In genomic region chr1:6490181-6491075, GRCh38 we compare ENCODE assay signal across 8 cellular contexts. TPM values are rescaled to one million over a fixed set of nuclear protein-coding genes. Genes with fewer than 3 reads are reported as not detected.
DNase-seq lines count a peak whose midpoint lies in the region; ATAC-seq and TF ChIP-seq lines count a peak whose summit lies in the region.

No MANE protein-coding gene starts in this region.

- peak; percentile 51 for ATAC-seq in lung (ENCODE audit: insufficient read depth, low FRiP score)

- DNase-seq in LoVo (ENCODE audit: low spot score), result peak; percentile 75
- DNase-seq in activated CD4-positive, alpha-beta T cell treated with anti-CD3 and anti-CD28 coated beads for 24 hours (ENCODE audit: low read depth in 2 of 2), result peak; percentile 38 to 56
- DNase-seq in lung (ENCODE audit: low spot score), result peak; percentile 56
- DNase-seq in stimulated activated CD8-positive, alpha-beta memory T cell treated with anti-CD3 and anti-CD28 coated beads, Interleukin-15, amount 100 ng/mL, for 48 hours (ENCODE audit: low read depth in 2 of 2), result peak; percentile 56
- DNase-seq in globus pallidus (ENCODE audit: low spot score), result no peak

- WGBS in lung, 2 donors, result 1 to 2% methylated on average over 60 to 70 of the region's 70 CpGs

- TF ChIP-seq CTCF in lung (IDR thresholded peaks at IDR 0.05; ENCODE audit: control extremely low read depth, extremely low read depth), result no peak

- H3K4me2 ChIP-seq in BLaER1 treated with 17β-estradiol and CSF1 and Interleukin-3, amounts not matched to agents 10 nM and 100 nM, result peak overlapping the region; percentile 93 to 100 (median 98)

- H3K27ac ChIP-seq in BLaER1 treated with 17β-estradiol and CSF1 and Interleukin-3, amounts not matched to agents 10 nM and 100 nM, result peak overlapping the region in 7 of 11 experiments; percentile 29 to 69 (median 61); a peak in 11 of 22 replicates
- no peak overlapping the region for H3K27ac ChIP-seq in duodenal mucosa (ENCODE audit: low read depth, low read length)
- H3K27ac ChIP-seq in lung (ENCODE audit: low read depth in 1 of 2, low read length in 1 of 2), result peak overlapping the region; percentile 33 to 74

- peak overlapping the region; percentile 49 to 72 (median 62) for H3K4me3 ChIP-seq in BLaER1 treated with 17β-estradiol and CSF1 and Interleukin-3, amounts not matched to agents 10 nM and 100 nM
- H3K4me3 ChIP-seq in duodenal mucosa (ENCODE audit: low read depth in 1 of 2, low read length in 2 of 2) (peak overlapping the region; percentile 80 to 82), lung (peak overlapping the region; percentile 33)

- TF ChIP-seq POLR2A in GM19099 (IDR thresholded peaks at IDR 0.05; ENCODE audit: extremely low read depth, insufficient read length, low read depth), result peak; percentile 38

- H3K27me3 ChIP-seq in BLaER1 treated with 17β-estradiol and CSF1 and Interleukin-3, amounts not matched to agents 10 nM and 100 nM, result peaks cover 17 to 70% (median 30%) of the 10 kb centered on the region in 11 experiments
- H3K27me3 ChIP-seq in duodenal mucosa (ENCODE audit: control insufficient read depth in 1 of 2, insufficient read depth in 2 of 2, low read length in 2 of 2), result peaks cover 4 to 10% of the 10 kb centered on the region in 2 donors
- no peaks in the 10 kb centered on the region for H3K27me3 ChIP-seq in lung (ENCODE audit: control insufficient read depth, insufficient read depth)

- H3K9ac ChIP-seq in BLaER1 treated with 17β-estradiol and CSF1 and Interleukin-3, amounts not matched to agents 10 nM and 100 nM, result peak overlapping the region in 10 of 11 experiments; percentile 32 to 78 (median 62); a peak in 19 of 22 replicates
- H3K9ac ChIP-seq in duodenal mucosa (ENCODE audit: low read depth in 1 of 2, low read length in 2 of 2), result peak overlapping the region; percentile 60 to 69

- H4K20me1 ChIP-seq in BLaER1 treated with 17β-estradiol and CSF1 and Interleukin-3, amounts not matched to agents 10 nM and 100 nM, result peaks cover 0 to 66% (median 12%) of the 10 kb centered on the region in 11 experiments; a peak in 13 of 22 replicates

- no peaks in the 10 kb centered on the region for H3K36me3 ChIP-seq in BLaER1 treated with 17β-estradiol and CSF1 and Interleukin-3, amounts not matched to agents 10 nM and 100 nM
- H3K36me3 ChIP-seq in duodenal mucosa (ENCODE audit: control insufficient read depth in 1 of 2, insufficient read depth in 2 of 2, low read length in 2 of 2), result no peaks in the 10 kb centered on the region
- no peaks in the 10 kb centered on the region for H3K36me3 ChIP-seq in lung (ENCODE audit: control insufficient read depth in 2 of 2, insufficient read depth in 2 of 2, low read length in 2 of 2)

- H3K9me3 ChIP-seq in BLaER1 treated with 17β-estradiol and CSF1 and Interleukin-3, amounts not matched to agents 10 nM and 100 nM (replicated peaks in 1 of 11), result no peaks in the 10 kb centered on the region
- H3K9me3 ChIP-seq in duodenal mucosa (ENCODE audit: control insufficient read depth in 1 of 2, low read length in 2 of 2) (no peaks in the 10 kb centered on the region), lung (ENCODE audit: control insufficient read depth in 2 of 2, insufficient read depth in 1 of 2, low read length in 1 of 2) (no peaks in the 10 kb centered on the region)

- peaks cover 28 to 60% (median 56%) of the 10 kb centered on the region in 10 experiments for H3K4me1 ChIP-seq in BLaER1 treated with 17β-estradiol and CSF1 and Interleukin-3, amounts not matched to agents 10 nM and 100 nM
- H3K4me1 ChIP-seq in duodenal mucosa (ENCODE audit: control insufficient read depth in 1 of 2, insufficient read depth in 2 of 2, low read length in 2 of 2) (peaks cover 11 to 28% of the 10 kb centered on the region in 2 donors), lung (ENCODE audit: control insufficient read depth in 2 of 2, insufficient read depth in 2 of 2, low read length in 2 of 2) (peaks cover 0 to 9% of the 10 kb centered on the region in 2 donors)

RNA-seq across cellular contexts. Expression of gene PLEKHG5, which starts 1.0 kb away (rescaled TPM):
- total RNA-seq in lung, result 10 to 100 TPM; 11.2 to 22.9 TPM
- polyA plus RNA-seq in lung, result 1 to 10 TPM; 3.4 to 8.7 TPM

RNA-seq across cellular contexts. Expression of gene TNFRSF25, which starts 24.5 kb away (rescaled TPM):
- total RNA-seq in lung, result 10 to 100 TPM; 11.2 to 19.8 TPM
- 10 to 100 TPM in 1 of 2 donors, 1 to 10 TPM in 1; 4.9 to 12.3 TPM for polyA plus RNA-seq in lung
